In genomic region chrX:118928126-118928525, GRCh38 we compare ENCODE assay signal across 28 cellular contexts. TPM values are rescaled to one million over a fixed set of nuclear protein-coding genes. Genes with fewer than 3 reads are reported as not detected.
DNase-seq lines count a peak whose midpoint lies in the region; ATAC-seq, FAIRE-seq and TF ChIP-seq lines count a peak whose summit lies in the region.
"Had no signal": no experiment of that assay in that cellular context is flagged by ENCODE, and none has a peak within 500 bp of the region (broad histone marks: within the 10 kb centered on the region; RNA-seq: fewer than 3 reads in every experiment).

No MANE protein-coding gene starts in this region.

- TF ChIP-seq CTCF in astrocyte (IDR thresholded peaks at IDR 0.05; ENCODE audit: insufficient read depth, low read depth, low read length): no peak
- TF ChIP-seq CTCF in fibroblast of villous mesenchyme (IDR thresholded peaks at IDR 0.05; ENCODE audit: insufficient read depth, low read depth, low read length): no peak
- no peak for TF ChIP-seq CTCF in osteoblast (IDR thresholded peaks at IDR 0.05; ENCODE audit: extremely low read depth, low read depth, low read length)
- no peak for TF ChIP-seq CTCF in upper lobe of right lung (IDR thresholded peaks at IDR 0.05)

- H3K4me2 ChIP-seq in astrocyte (ENCODE audit: low read length): no peak overlapping the region
- H3K4me2 ChIP-seq in osteoblast (ENCODE audit: insufficient read depth, low read length): no peak overlapping the region

- no peaks in the 10 kb centered on the region for H4K20me1 ChIP-seq in astrocyte (ENCODE audit: insufficient read depth, low read length)
- no peaks in the 10 kb centered on the region for H4K20me1 ChIP-seq in osteoblast (ENCODE audit: insufficient read depth, low read length)

- in situ Hi-C loops in G401 (cut with HindIII; ENCODE audit: low sequenced_read_pairs): no loop called here

- no peaks in the 10 kb centered on the region for H3K36me3 ChIP-seq in astrocyte (ENCODE audit: insufficient read depth, low read length)
- no peaks in the 10 kb centered on the region for H3K36me3 ChIP-seq in osteoblast (ENCODE audit: insufficient read depth, low read length)
- no peaks in the 10 kb centered on the region for H3K36me3 ChIP-seq in upper lobe of right lung

- H3K9me3 Mint-ChIP-seq in astrocyte (ENCODE audit: unreplicated experiment): peaks cover 5% of the 10 kb centered on the region
- H3K9me3 Mint-ChIP-seq: activated naive CD8-positive, alpha-beta T cell treated with anti-CD3 and anti-CD28 coated beads, Interleukin-2, amount 50 U/mL, for 24 hours; natural killer cell treated with Interleukin-12 subunit alpha and Interleukin-12 subunit beta and Interleukin-15 and Interleukin-18, amount 100 ng/mL, for 72 hours; stimulated activated memory B cell treated with anti-CD40 and anti-IgM and Interleukin-4, amounts not matched to agents 10 μg/mL and 1 μg/mL and 100 μg/mL, for 72 hours had no signal

- DNase-seq in Kasumi-1 (lab: John Stamatoyannopoulos, UW) (peak; percentile 32 to 59), astrocyte (ENCODE audit: low read depth) (no peak), fibroblast of villous mesenchyme (ENCODE audit: low read depth) (peak; percentile 1), osteoblast (ENCODE audit: insufficient read length, low spot score, missing footprints) (peak; percentile 58), DMS153 (lab: John Stamatoyannopoulos, UW) (no peak), upper lobe of right lung (no peak), G401 (ENCODE audit: low spot score) (no peak)
- DNase-seq: activated CD4-positive, alpha-beta T cell treated with anti-CD3 and anti-CD28 coated beads, Interleukin-2, amount 50 U/mL, for 4 hours; activated naive CD4-positive, alpha-beta T cell; activated naive CD8-positive, alpha-beta T cell treated with anti-CD3 and anti-CD28 coated beads, Interleukin-2, amount 50 U/mL, for 24 hours; body of pancreas; cerebellar nuclear complex; H9; mucosa of descending colon; NCI-H1092; NCI-H1694 treated with DMSO at 0.1 percent for 48 hours; NCI-H2171; NCI-H510A; occipital lobe; psoas muscle; T-helper 17 cell; trophoblast cell had no signal

- H3K27ac Mint-ChIP-seq in astrocyte (ENCODE audit: unreplicated experiment): no peak overlapping the region
- H3K27ac Mint-ChIP-seq: activated naive CD8-positive, alpha-beta T cell treated with anti-CD3 and anti-CD28 coated beads, Interleukin-2, amount 50 U/mL, for 24 hours; H9; natural killer cell treated with Interleukin-12 subunit alpha and Interleukin-12 subunit beta and Interleukin-15 and Interleukin-18, amount 100 ng/mL, for 72 hours; stimulated activated memory B cell treated with anti-CD40 and anti-IgM and Interleukin-4, amounts not matched to agents 10 μg/mL and 1 μg/mL and 100 μg/mL, for 72 hours; T-helper 17 cell had no signal

- H3K4me1 Mint-ChIP-seq in astrocyte (ENCODE audit: low read depth, unreplicated experiment): no peaks in the 10 kb centered on the region
- H3K4me1 Mint-ChIP-seq: activated naive CD8-positive, alpha-beta T cell treated with anti-CD3 and anti-CD28 coated beads, Interleukin-2, amount 50 U/mL, for 24 hours; H9; stimulated activated memory B cell treated with anti-CD40 and anti-IgM and Interleukin-4, amounts not matched to agents 10 μg/mL and 1 μg/mL and 100 μg/mL, for 72 hours; T-helper 17 cell had no signal

- FAIRE-seq in astrocyte (lab: Jason Lieb, UNC): peak; percentile 41
- FAIRE-seq: GM12892 had no signal

- H3K79me2 ChIP-seq in astrocyte (ENCODE audit: insufficient read depth, low read length) (no peaks in the 10 kb centered on the region), osteoblast (ENCODE audit: insufficient read depth, low read length) (no peaks in the 10 kb centered on the region)

- H3K4me3 Mint-ChIP-seq in astrocyte (ENCODE audit: unreplicated experiment): no peak overlapping the region
- H3K4me3 Mint-ChIP-seq: activated naive CD8-positive, alpha-beta T cell treated with anti-CD3 and anti-CD28 coated beads, Interleukin-2, amount 50 U/mL, for 24 hours; H9; natural killer cell treated with Interleukin-12 subunit alpha and Interleukin-12 subunit beta and Interleukin-15 and Interleukin-18, amount 100 ng/mL, for 72 hours; stimulated activated memory B cell treated with anti-CD40 and anti-IgM and Interleukin-4, amounts not matched to agents 10 μg/mL and 1 μg/mL and 100 μg/mL, for 72 hours; T-helper 17 cell had no signal

- H2AFZ ChIP-seq in astrocyte (ENCODE audit: low read depth, low read length): no peak overlapping the region
- no peak overlapping the region for H2AFZ ChIP-seq in osteoblast (ENCODE audit: low read length)

- no peaks in the 10 kb centered on the region for H3K36me3 Mint-ChIP-seq in astrocyte (ENCODE audit: low read depth, unreplicated experiment)
- H3K36me3 Mint-ChIP-seq: natural killer cell treated with Interleukin-12 subunit alpha and Interleukin-12 subunit beta and Interleukin-15 and Interleukin-18, amount 100 ng/mL, for 72 hours; stimulated activated memory B cell treated with anti-CD40 and anti-IgM and Interleukin-4, amounts not matched to agents 10 μg/mL and 1 μg/mL and 100 μg/mL, for 72 hours had no signal

- no peak for ATAC-seq in upper lobe of right lung
- ATAC-seq: activated naive CD8-positive, alpha-beta T cell treated with anti-CD3 and anti-CD28 coated beads, Interleukin-2, amount 50 U/mL, for 24 hours; body of pancreas; mucosa of descending colon; natural killer cell treated with Interleukin-12 subunit alpha and Interleukin-12 subunit beta and Interleukin-15 and Interleukin-18, amount 100 ng/mL, for 72 hours; psoas muscle; stimulated activated memory B cell treated with anti-CD40 and anti-IgM and Interleukin-4, amounts not matched to agents 10 μg/mL and 1 μg/mL and 100 μg/mL, for 72 hours; T-helper 17 cell had no signal

- H3K27ac ChIP-seq in astrocyte (ENCODE audit: low read depth, low read length) (no peak overlapping the region), osteoblast (ENCODE audit: low read depth, low read length) (no peak overlapping the region), upper lobe of right lung (no peak overlapping the region)
- H3K27ac ChIP-seq: body of pancreas, psoas muscle, RWPE1, SK-N-MC had no signal

- H3K4me1 ChIP-seq in astrocyte (ENCODE audit: insufficient read depth, low read length): no peaks in the 10 kb centered on the region
- no peaks in the 10 kb centered on the region for H3K4me1 ChIP-seq in osteoblast (ENCODE audit: insufficient read depth, low read length)
- no peaks in the 10 kb centered on the region for H3K4me1 ChIP-seq in upper lobe of right lung
- H3K4me1 ChIP-seq: body of pancreas, psoas muscle had no signal

- intact Hi-C loops in upper lobe of right lung (cut with DNase I): no loop called here

- H3K27me3 Mint-ChIP-seq in astrocyte (ENCODE audit: low read depth, unreplicated experiment): no peaks in the 10 kb centered on the region
- H3K27me3 Mint-ChIP-seq: activated naive CD8-positive, alpha-beta T cell treated with anti-CD3 and anti-CD28 coated beads, Interleukin-2, amount 50 U/mL, for 24 hours; stimulated activated memory B cell treated with anti-CD40 and anti-IgM and Interleukin-4, amounts not matched to agents 10 μg/mL and 1 μg/mL and 100 μg/mL, for 72 hours; T-helper 17 cell had no signal

- H3K9me3 ChIP-seq in astrocyte (ENCODE audit: insufficient read depth, low read depth, low read length) (no peaks in the 10 kb centered on the region), osteoblast (ENCODE audit: low read depth, low read length) (no peaks in the 10 kb centered on the region), upper lobe of right lung (no peaks in the 10 kb centered on the region)
- H3K9me3 ChIP-seq: body of pancreas, mucosa of descending colon, psoas muscle had no signal

- H3K4me3 ChIP-seq in astrocyte (ENCODE audit: insufficient read depth, low read depth, low read length): no peak overlapping the region
- H3K4me3 ChIP-seq in fibroblast of villous mesenchyme (ENCODE audit: low read depth, low read length): no peak overlapping the region
- H3K4me3 ChIP-seq in osteoblast (ENCODE audit: insufficient read depth, low read length): no peak overlapping the region
- no peak overlapping the region for H3K4me3 ChIP-seq in upper lobe of right lung
- H3K4me3 ChIP-seq: body of pancreas, lung, mucosa of descending colon, psoas muscle, SK-N-MC had no signal

- H3K27me3 ChIP-seq in astrocyte (ENCODE audit: insufficient read depth, low read length) (no peaks in the 10 kb centered on the region), osteoblast (ENCODE audit: insufficient read depth, low read length) (no peaks in the 10 kb centered on the region), upper lobe of right lung (no peaks in the 10 kb centered on the region)
- H3K27me3 ChIP-seq: body of pancreas had no signal

- no peak overlapping the region for H3K9ac ChIP-seq in astrocyte (ENCODE audit: low read length)

RNA-seq across cellular contexts. Expression of gene LONRF3, which starts 46.3 kb away (rescaled TPM):
- total RNA-seq in astrocyte (0.11 and 0.19 TPM in 2 replicates), fibroblast of villous mesenchyme (0.43 TPM in 1 of 2 replicates, not detected in the other), osteoblast (0.36 and 0.59 TPM in 2 replicates), upper lobe of right lung (24.4 TPM)
- 0.37 TPM in 1 of 2 replicates, not detected in the other for total RNA-seq in G401 (2014; rRNA removed; shearing (Covaris generic))

Comparison
In these comparisons a context has a peak if more than half of its experiments do, and no peak if none do; other contexts are left out.
1. DNase-seq: peak in Kasumi-1 (2 of 2), fibroblast of villous mesenchyme (single experiment) and osteoblast (single experiment); none in astrocyte (single experiment), DMS153 (single experiment), upper lobe of right lung (single experiment) and G401 (single experiment).
2. RNA of gene LONRF3, which starts 46.3 kb away (total RNA-seq): 24.4 TPM in upper lobe of right lung (single experiment); 0.43 TPM in fibroblast of villous mesenchyme, 0.36 to 0.59 TPM in osteoblast, 0.11 to 0.19 TPM in astrocyte and 0.37 TPM in G401; every median in the first group is over 10 times any median in the second.